In the genomic region with DNA sequence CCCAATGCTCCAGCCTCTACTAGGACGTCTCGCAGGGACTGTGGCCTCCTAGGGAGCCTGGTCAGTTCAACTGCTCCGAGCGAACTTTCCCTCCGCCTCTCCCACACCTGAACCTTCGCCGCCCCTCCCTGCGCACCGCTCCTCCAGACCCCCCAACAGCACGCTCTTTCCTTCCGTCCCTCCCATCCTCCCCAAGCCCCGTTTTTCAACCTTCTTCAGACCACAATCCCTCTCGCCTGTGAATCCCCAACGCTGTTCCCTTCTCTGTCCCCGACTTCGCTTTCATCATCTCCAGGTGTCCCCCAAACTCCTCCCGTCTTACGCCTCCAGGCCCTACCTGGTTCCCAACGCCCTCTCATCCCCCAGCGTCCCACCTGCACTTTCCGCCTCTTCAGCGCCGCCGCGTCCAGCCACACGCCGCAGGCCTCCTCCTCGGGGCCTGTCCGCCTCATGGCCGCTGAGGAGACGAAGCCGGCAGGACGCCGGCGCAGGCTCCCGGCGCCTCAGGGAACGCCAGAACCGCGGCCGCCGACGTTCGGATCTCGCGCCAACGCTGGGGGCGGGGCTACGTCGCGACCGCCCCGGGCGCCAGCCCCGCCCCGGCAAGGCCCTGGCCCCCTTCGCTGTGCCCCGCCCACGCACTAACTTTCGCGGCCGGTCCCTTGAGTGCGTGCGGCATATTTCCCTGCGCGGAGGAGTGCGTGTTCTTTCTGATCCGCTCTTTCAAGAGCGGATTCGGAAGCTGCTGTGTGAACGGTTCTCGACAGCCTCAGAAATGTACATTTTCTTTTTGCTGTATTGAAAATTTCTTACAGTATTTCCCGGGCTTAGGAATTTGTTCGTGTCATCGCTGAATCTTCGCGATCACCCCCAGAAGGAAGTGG, we compare ENCODE assay signal across 8 cellular contexts. TPM values are rescaled to one million over a fixed set of nuclear protein-coding genes. Genes with fewer than 3 reads are reported as not detected.
DNase-seq lines count a peak whose midpoint lies in the region; ATAC-seq, FAIRE-seq and TF ChIP-seq lines count a peak whose summit lies in the region.

A gene with protein sequence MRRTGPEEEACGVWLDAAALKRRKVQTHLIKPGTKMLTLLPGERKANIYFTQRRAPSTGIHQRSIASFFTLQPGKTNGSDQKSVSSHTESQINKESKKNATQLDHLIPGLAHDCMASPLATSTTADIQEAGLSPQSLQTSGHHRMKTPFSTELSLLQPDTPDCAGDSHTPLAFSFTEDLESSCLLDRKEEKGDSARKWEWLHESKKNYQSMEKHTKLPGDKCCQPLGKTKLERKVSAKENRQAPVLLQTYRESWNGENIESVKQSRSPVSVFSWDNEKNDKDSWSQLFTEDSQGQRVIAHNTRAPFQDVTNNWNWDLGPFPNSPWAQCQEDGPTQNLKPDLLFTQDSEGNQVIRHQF (minus strand): TSS at position 552 of the 884 bp plus-strand sequence. CDS start 100 bp downstream, at position 452.

- H3K36me3 ChIP-seq in naive thymus-derived CD4-positive, alpha-beta T cell (ENCODE audit: control insufficient read depth in 2 of 3, insufficient read depth in 3 of 3, low read length in 3 of 3): no peaks in the 10 kb centered on the region

- peak within 1 kb of the TSS; percentile 78 for H3K4me3 ChIP-seq in naive thymus-derived CD4-positive, alpha-beta T cell (ENCODE audit: low read length)

- TF ChIP-seq RAD21 in Ishikawa (IDR thresholded peaks at IDR 0.05; ENCODE audit: low read depth): no peak

- no peaks in the 10 kb centered on the region for H3K27me3 Mint-ChIP-seq in activated T-cell treated with anti-CD3 and anti-CD28 coated beads, Interleukin-2, amount 50 U/mL, for 72 hours (ENCODE audit: low read depth)
- H3K27me3 Mint-ChIP-seq in naive thymus-derived CD4-positive, alpha-beta T cell: no peaks in the 10 kb centered on the region

- TF ChIP-seq CTCF in D721Med (IDR thresholded peaks at IDR 0.05; ENCODE audit: insufficient read depth, missing control alignments): no peak

- peak; percentile 60 for ATAC-seq in GM21526 (IDR thresholded peaks at IDR 0.05; ENCODE audit: low FRiP score, unreplicated experiment)
- peak; percentile 97 for ATAC-seq in activated T-cell treated with anti-CD3 and anti-CD28 coated beads, Interleukin-2, amount 50 U/mL, for 72 hours (replicated peaks in 1 of 2)
- ATAC-seq in naive thymus-derived CD4-positive, alpha-beta T cell: peak; percentile 100
- ATAC-seq in stimulated activated effector memory CD8-positive, alpha-beta T cell treated with anti-CD3 and anti-CD28 coated beads, Interleukin-12 subunit alpha, Interleukin-12 subunit beta, amount 100 ng/mL, for 72 hours: peak; percentile 94

- intact Hi-C loops in naive thymus-derived CD4-positive, alpha-beta T cell (cut with micrococcal nuclease): loop anchor here (1.0 kb wide), 5 partner anchors 16 to 139 kb away; a partner anchor contains a TSS

- CTCF ChIA-PET in naive thymus-derived CD4-positive, alpha-beta T cell (lab: Charles Lee): no interaction called here

- H3K27me3 ChIP-seq in naive thymus-derived CD4-positive, alpha-beta T cell (ENCODE audit: control insufficient read depth in 2 of 2, insufficient read depth in 2 of 2, low read length in 2 of 2): no peaks in the 10 kb centered on the region

- H3K36me3 Mint-ChIP-seq in activated T-cell treated with anti-CD3 and anti-CD28 coated beads, Interleukin-2, amount 50 U/mL, for 72 hours (ENCODE audit: insufficient read depth in 2 of 2): peaks cover 5 to 8% of the 10 kb centered on the region in 2 donors
- peaks cover 0 to 9% (median 0%) of the 10 kb centered on the region in 5 donors for H3K36me3 Mint-ChIP-seq in naive thymus-derived CD4-positive, alpha-beta T cell
- H3K36me3 Mint-ChIP-seq in stimulated activated effector memory CD8-positive, alpha-beta T cell treated with anti-CD3 and anti-CD28 coated beads, Interleukin-12 subunit alpha, Interleukin-12 subunit beta, amount 100 ng/mL, for 72 hours: peaks cover 6% of the 10 kb centered on the region

- peak within 1 kb of the TSS; percentile 86 for H3K27ac Mint-ChIP-seq in activated T-cell treated with anti-CD3 and anti-CD28 coated beads, Interleukin-2, amount 50 U/mL, for 72 hours
- peak within 1 kb of the TSS; percentile 83 to 97 (median 95) for H3K27ac Mint-ChIP-seq in naive thymus-derived CD4-positive, alpha-beta T cell
- H3K27ac Mint-ChIP-seq in stimulated activated effector memory CD8-positive, alpha-beta T cell treated with anti-CD3 and anti-CD28 coated beads, Interleukin-12 subunit alpha, Interleukin-12 subunit beta, amount 100 ng/mL, for 72 hours: peak within 1 kb of the TSS; percentile 86

- no peaks in the 10 kb centered on the region for H3K9me3 Mint-ChIP-seq in activated T-cell treated with anti-CD3 and anti-CD28 coated beads, Interleukin-2, amount 50 U/mL, for 72 hours
- no peaks in the 10 kb centered on the region for H3K9me3 Mint-ChIP-seq in naive thymus-derived CD4-positive, alpha-beta T cell
- H3K9me3 Mint-ChIP-seq in stimulated activated effector memory CD8-positive, alpha-beta T cell treated with anti-CD3 and anti-CD28 coated beads, Interleukin-12 subunit alpha, Interleukin-12 subunit beta, amount 100 ng/mL, for 72 hours: no peaks in the 10 kb centered on the region

- DNase-seq in D721Med (ENCODE audit: insufficient read length, low spot score) (peak; percentile 71), fibroblast of gingiva (ENCODE audit: low read depth) (peak; percentile 85)
- DNase-seq in activated T-cell treated with anti-CD3 and anti-CD28 coated beads, Interleukin-2, amount 50 U/mL, for 72 hours: peak; percentile 94 to 96
- peak; percentile 84 to 95 (median 90) for DNase-seq in naive thymus-derived CD4-positive, alpha-beta T cell
- peak; percentile 92 to 95 for DNase-seq in stimulated activated effector memory CD8-positive, alpha-beta T cell treated with anti-CD3 and anti-CD28 coated beads, Interleukin-12 subunit alpha, Interleukin-12 subunit beta, amount 100 ng/mL, for 72 hours (ENCODE audit: low spot score in 2 of 2)

- peak within 1 kb of the TSS; percentile 77 for H3K27ac ChIP-seq in naive thymus-derived CD4-positive, alpha-beta T cell (ENCODE audit: low read depth, low read length)

- TF ChIP-seq EP300 in Ishikawa (IDR thresholded peaks at IDR 0.05; ENCODE audit: borderline replicate concordance): no peak; the same call in 1 of the 2 replicates

- peaks cover 9 to 10% of the 10 kb centered on the region in 2 donors for H3K4me1 ChIP-seq in naive thymus-derived CD4-positive, alpha-beta T cell (ENCODE audit: control insufficient read depth in 2 of 2, insufficient read depth in 2 of 2, low read length in 2 of 2)

- POLR2A ChIA-PET in naive thymus-derived CD4-positive, alpha-beta T cell (lab: Charles Lee): interaction anchor here (0.7 to 2.5 kb wide), 9 partner anchors 11 to 611 kb away, joined by 3 to 10 read pairs (median 5); a partner anchor contains a TSS

- H3K4me1 Mint-ChIP-seq in activated T-cell treated with anti-CD3 and anti-CD28 coated beads, Interleukin-2, amount 50 U/mL, for 72 hours (ENCODE audit: low read depth): peaks cover 25% of the 10 kb centered on the region
- H3K4me1 Mint-ChIP-seq in naive thymus-derived CD4-positive, alpha-beta T cell: peaks cover 0 to 32% (median 24%) of the 10 kb centered on the region in 7 donors
- H3K4me1 Mint-ChIP-seq in stimulated activated effector memory CD8-positive, alpha-beta T cell treated with anti-CD3 and anti-CD28 coated beads, Interleukin-12 subunit alpha, Interleukin-12 subunit beta, amount 100 ng/mL, for 72 hours: peaks cover 16% of the 10 kb centered on the region

- H3K4me3 Mint-ChIP-seq in activated T-cell treated with anti-CD3 and anti-CD28 coated beads, Interleukin-2, amount 50 U/mL, for 72 hours: peak within 1 kb of the TSS; percentile 97 to 98
- H3K4me3 Mint-ChIP-seq in naive thymus-derived CD4-positive, alpha-beta T cell: peak within 1 kb of the TSS; percentile 87 to 99 (median 94)
- peak within 1 kb of the TSS; percentile 89 for H3K4me3 Mint-ChIP-seq in stimulated activated effector memory CD8-positive, alpha-beta T cell treated with anti-CD3 and anti-CD28 coated beads, Interleukin-12 subunit alpha, Interleukin-12 subunit beta, amount 100 ng/mL, for 72 hours

- no peaks in the 10 kb centered on the region for H3K9me3 ChIP-seq in naive thymus-derived CD4-positive, alpha-beta T cell (ENCODE audit: control insufficient read depth in 2 of 3, low read length in 3 of 3)

- no peak for FAIRE-seq in D721Med (lab: Jason Lieb, UNC)

TF ChIP-seq in PFSK-1, 5 proteins besides CTCF, POLR2A, EP300 and RAD21 (continues in another document):
- peak; percentile 90 for TF ChIP-seq POLR2AphosphoS5 (IDR thresholded peaks at IDR 0.05; ENCODE audit: low read depth, low read length)
- TF ChIP-seq SIN3A (IDR thresholded peaks at IDR 0.05; ENCODE audit: borderline replicate concordance, insufficient read depth, low read length): no peak; the same call in 1 of the 2 replicates
- TF ChIP-seq, protein P1, sequence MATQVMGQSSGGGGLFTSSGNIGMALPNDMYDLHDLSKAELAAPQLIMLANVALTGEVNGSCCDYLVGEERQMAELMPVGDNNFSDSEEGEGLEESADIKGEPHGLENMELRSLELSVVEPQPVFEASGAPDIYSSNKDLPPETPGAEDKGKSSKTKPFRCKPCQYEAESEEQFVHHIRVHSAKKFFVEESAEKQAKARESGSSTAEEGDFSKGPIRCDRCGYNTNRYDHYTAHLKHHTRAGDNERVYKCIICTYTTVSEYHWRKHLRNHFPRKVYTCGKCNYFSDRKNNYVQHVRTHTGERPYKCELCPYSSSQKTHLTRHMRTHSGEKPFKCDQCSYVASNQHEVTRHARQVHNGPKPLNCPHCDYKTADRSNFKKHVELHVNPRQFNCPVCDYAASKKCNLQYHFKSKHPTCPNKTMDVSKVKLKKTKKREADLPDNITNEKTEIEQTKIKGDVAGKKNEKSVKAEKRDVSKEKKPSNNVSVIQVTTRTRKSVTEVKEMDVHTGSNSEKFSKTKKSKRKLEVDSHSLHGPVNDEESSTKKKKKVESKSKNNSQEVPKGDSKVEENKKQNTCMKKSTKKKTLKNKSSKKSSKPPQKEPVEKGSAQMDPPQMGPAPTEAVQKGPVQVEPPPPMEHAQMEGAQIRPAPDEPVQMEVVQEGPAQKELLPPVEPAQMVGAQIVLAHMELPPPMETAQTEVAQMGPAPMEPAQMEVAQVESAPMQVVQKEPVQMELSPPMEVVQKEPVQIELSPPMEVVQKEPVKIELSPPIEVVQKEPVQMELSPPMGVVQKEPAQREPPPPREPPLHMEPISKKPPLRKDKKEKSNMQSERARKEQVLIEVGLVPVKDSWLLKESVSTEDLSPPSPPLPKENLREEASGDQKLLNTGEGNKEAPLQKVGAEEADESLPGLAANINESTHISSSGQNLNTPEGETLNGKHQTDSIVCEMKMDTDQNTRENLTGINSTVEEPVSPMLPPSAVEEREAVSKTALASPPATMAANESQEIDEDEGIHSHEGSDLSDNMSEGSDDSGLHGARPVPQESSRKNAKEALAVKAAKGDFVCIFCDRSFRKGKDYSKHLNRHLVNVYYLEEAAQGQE (IDR thresholded peaks at IDR 0.05; ENCODE audit: insufficient read depth in 1 of 2, low read depth in 2 of 2, low read length in 2 of 2): no peak

RNA-seq across cellular contexts. Expression of the gene that starts here (rescaled TPM):
- 3.4 TPM for polyA plus RNA-seq in PFSK-1 (2012; ENCODE audit: insufficient read length, low read depth)
- total RNA-seq in activated T-cell treated with anti-CD3 and anti-CD28 coated beads, Interleukin-2, amount 50 U/mL, for 72 hours: 1 to 10 TPM; 6.9 to 9.9 TPM
- 1 to 10 TPM in 1 of 5 experiments, under 1 TPM in 1, not detected in 3; 0.83 to 4.3 TPM for total RNA-seq in naive thymus-derived CD4-positive, alpha-beta T cell
- not detected for polyA plus RNA-seq in naive thymus-derived CD4-positive, alpha-beta T cell

Comparison
In these comparisons a context has a peak if more than half of its experiments do, and no peak if none do; other contexts are left out.
1. Peak in every context shown above with its lines: DNase-seq, ATAC-seq, H3K4me3 ChIP-seq and H3K27ac ChIP-seq.